In genomic region chr17:8701221-8701620, GRCh38 we compare ENCODE assay signal across 19 cellular contexts. TPM values are rescaled to one million over a fixed set of nuclear protein-coding genes. Genes with fewer than 3 reads are reported as not detected.
DNase-seq lines count a peak whose midpoint lies in the region; ATAC-seq, FAIRE-seq and TF ChIP-seq lines count a peak whose summit lies in the region.
"Had no signal": no experiment of that assay in that cellular context is flagged by ENCODE, and none has a peak within 500 bp of the region (broad histone marks: within the 10 kb centered on the region; RNA-seq: fewer than 3 reads in every experiment).

No MANE protein-coding gene starts in this region.

- intact Hi-C loops in head of caudate nucleus (cut with DNase I) = no loop called here

- H4K20me1 ChIP-seq in BLaER1 treated with 17β-estradiol and CSF1 and Interleukin-3, amounts not matched to agents 10 nM and 100 nM = no peaks in the 10 kb centered on the region

- peak overlapping the region in 3 of 11 experiments; percentile 21 to 53 (median 42); a peak in 5 of 22 replicates for H3K27ac ChIP-seq in BLaER1 treated with 17β-estradiol and CSF1 and Interleukin-3, amounts not matched to agents 10 nM and 100 nM
- H3K27ac ChIP-seq in thoracic aorta = peak overlapping the region; percentile 10 to 44

- H3K27me3 ChIP-seq in BLaER1 treated with 17β-estradiol and CSF1 and Interleukin-3, amounts not matched to agents 10 nM and 100 nM = no peaks in the 10 kb centered on the region
- peaks cover 1% of the 10 kb centered on the region for H3K27me3 ChIP-seq in bronchial epithelial cell (ENCODE audit: control insufficient read depth, insufficient read depth, low read length)
- no peaks in the 10 kb centered on the region for H3K27me3 ChIP-seq in thoracic aorta (replicated peaks; ENCODE audit: insufficient read depth)
- H3K27me3 ChIP-seq: BE2C had no signal

- peaks cover 5 to 12% (median 10%) of the 10 kb centered on the region in 11 experiments; a peak in 13 of 22 replicates for H3K9me3 ChIP-seq in BLaER1 treated with 17β-estradiol and CSF1 and Interleukin-3, amounts not matched to agents 10 nM and 100 nM (replicated peaks in 1 of 11)
- H3K9me3 ChIP-seq in thoracic aorta = no peaks in the 10 kb centered on the region
- H3K9me3 ChIP-seq: BE2C had no signal

- DNase-seq in bronchial epithelial cell (ENCODE audit: low read depth) (no peak), islet precursor cell (peak; percentile 45), thoracic aorta (ENCODE audit: low spot score) (no peak), NCI-H1105 (lab: John Stamatoyannopoulos, UW) (no peak), head of caudate nucleus (no peak)
- DNase-seq: ACHN; BE2C; CD4-positive, alpha-beta memory T cell; DMS153; DMS79; GDM1; GOT3 had no signal

- H3K36me3 ChIP-seq in BLaER1 treated with 17β-estradiol and CSF1 and Interleukin-3, amounts not matched to agents 10 nM and 100 nM = no peaks in the 10 kb centered on the region
- H3K36me3 ChIP-seq in bronchial epithelial cell (ENCODE audit: control insufficient read depth, insufficient read depth, low read length) (no peaks in the 10 kb centered on the region), thoracic aorta (no peaks in the 10 kb centered on the region)
- H3K36me3 ChIP-seq: BE2C had no signal

- no peak overlapping the region for H3K9ac ChIP-seq in BLaER1 treated with 17β-estradiol and CSF1 and Interleukin-3, amounts not matched to agents 10 nM and 100 nM

- TF ChIP-seq CTCF in bronchial epithelial cell (IDR thresholded peaks at IDR 0.05; ENCODE audit: insufficient read depth, low read length, severe bottlenecking) (no peak), thoracic aorta (IDR thresholded peaks at IDR 0.05) (no peak)

- ATAC-seq in thoracic aorta (ENCODE audit: insufficient number of reproducible peaks, low FRiP score, low read depth) (no peak), GM21423 (IDR thresholded peaks at IDR 0.05; ENCODE audit: unreplicated experiment) (no peak)
- ATAC-seq: HepG2 had no signal

- peaks cover 18 to 28% (median 22%) of the 10 kb centered on the region in 10 experiments; a peak in 19 of 20 replicates for H3K4me1 ChIP-seq in BLaER1 treated with 17β-estradiol and CSF1 and Interleukin-3, amounts not matched to agents 10 nM and 100 nM
- H3K4me1 ChIP-seq in thoracic aorta (ENCODE audit: control insufficient read depth in 1 of 2, low read depth in 2 of 2) = peaks cover 24 to 54% of the 10 kb centered on the region in 2 donors
- H3K4me1 ChIP-seq: BE2C had no signal

- FAIRE-seq in bronchial epithelial cell (lab: Jason Lieb, UNC) = peak; percentile 93
- FAIRE-seq: A204.1, GM12892, HepG2 had no signal

- peak overlapping the region in 9 of 11 experiments; percentile 38 to 67 (median 53); a peak in 17 of 22 replicates for H3K4me2 ChIP-seq in BLaER1 treated with 17β-estradiol and CSF1 and Interleukin-3, amounts not matched to agents 10 nM and 100 nM

- H3K4me3 ChIP-seq in BLaER1 treated with 17β-estradiol and CSF1 and Interleukin-3, amounts not matched to agents 10 nM and 100 nM = no peak overlapping the region
- H3K4me3 ChIP-seq in bronchial epithelial cell (ENCODE audit: low read depth, low read length) = no peak overlapping the region
- H3K4me3 ChIP-seq in thoracic aorta = no peak overlapping the region

RNA-seq across cellular contexts. Expression of gene CCDC42, which starts 43.4 kb away (rescaled TPM):
- total RNA-seq in bronchial epithelial cell (not detected in 2 replicates), thoracic aorta (not detected)
- total RNA-seq: Daoy, H9, HepG2 had no signal

RNA-seq across cellular contexts. Expression of gene SPDYE4, which starts 57.1 kb away (rescaled TPM):
- total RNA-seq in bronchial epithelial cell = not detected in 2 replicates
- total RNA-seq in thoracic aorta = not detected
- total RNA-seq: CD4-positive, alpha-beta memory T cell; Daoy; H9; HepG2 had no signal
